In genomic region chr2:15359716-15360531, GRCh38 we compare ENCODE assay signal across 14 cellular contexts.
DNase-seq lines count a peak whose midpoint lies in the region; ATAC-seq and TF ChIP-seq lines count a peak whose summit lies in the region.
"Had no signal": no experiment of that assay in that cellular context is flagged by ENCODE, and none has a peak within 500 bp of the region (broad histone marks: within the 10 kb centered on the region; RNA-seq: fewer than 3 reads in every experiment).

No MANE protein-coding gene starts in this region.

- no peak overlapping the region for H3K4me3 Mint-ChIP-seq in activated CD4-positive, alpha-beta T cell treated with anti-CD3 and anti-CD28 coated beads, Interleukin-2, amount 10 ng/mL, durations not matched to agents 7 days and 5 days
- H3K4me3 Mint-ChIP-seq: activated naive CD4-positive, alpha-beta T cell treated with anti-CD3 and anti-CD28 coated beads, Interleukin-2, amount 50 U/mL, for 24 hours; neural crest cell; stimulated activated naive CD8-positive, alpha-beta T cell treated with anti-CD3 and anti-CD28 coated beads, Interleukin-15, amount 100 ng/mL, for 72 hours; T-cell had no signal

- CTCF ChIA-PET in activated CD4-positive, alpha-beta T cell treated with anti-CD3 and anti-CD28 coated beads, Interleukin-2, amount 10 ng/mL, durations not matched to agents 7 days and 5 days (lab: Charles Lee): no interaction called here

- H3K9me3 Mint-ChIP-seq in activated CD4-positive, alpha-beta T cell treated with anti-CD3 and anti-CD28 coated beads, Interleukin-2, amount 10 ng/mL, durations not matched to agents 7 days and 5 days: no peaks in the 10 kb centered on the region
- H3K9me3 Mint-ChIP-seq: activated naive CD4-positive, alpha-beta T cell treated with anti-CD3 and anti-CD28 coated beads, Interleukin-2, amount 50 U/mL, for 24 hours; neural crest cell; stimulated activated naive CD8-positive, alpha-beta T cell treated with anti-CD3 and anti-CD28 coated beads, Interleukin-15, amount 100 ng/mL, for 72 hours; T-cell had no signal

- no peak for ATAC-seq in GM21515 (IDR thresholded peaks at IDR 0.05; ENCODE audit: unreplicated experiment)
- ATAC-seq: stimulated activated naive CD8-positive, alpha-beta T cell treated with anti-CD3 and anti-CD28 coated beads, Interleukin-15, amount 100 ng/mL, for 72 hours; T-cell had no signal

- peaks cover 9% of the 10 kb centered on the region for H3K36me3 ChIP-seq in ACC112 (ENCODE audit: insufficient read depth, low read length)

- no peaks in the 10 kb centered on the region for H3K27me3 Mint-ChIP-seq in activated CD4-positive, alpha-beta T cell treated with anti-CD3 and anti-CD28 coated beads, Interleukin-2, amount 10 ng/mL, durations not matched to agents 7 days and 5 days
- H3K27me3 Mint-ChIP-seq: activated naive CD4-positive, alpha-beta T cell treated with anti-CD3 and anti-CD28 coated beads, Interleukin-2, amount 50 U/mL, for 24 hours; stimulated activated naive CD8-positive, alpha-beta T cell treated with anti-CD3 and anti-CD28 coated beads, Interleukin-15, amount 100 ng/mL, for 72 hours; T-cell had no signal

- H3K36me3 Mint-ChIP-seq in activated CD4-positive, alpha-beta T cell treated with anti-CD3 and anti-CD28 coated beads, Interleukin-2, amount 10 ng/mL, durations not matched to agents 7 days and 5 days (ENCODE audit: low read depth): peaks cover 33% of the 10 kb centered on the region

- TF ChIP-seq CTCF in GM13977 (IDR thresholded peaks at IDR 0.05; ENCODE audit: extremely low read depth, insufficient read depth, missing control alignments): no peak

- in situ Hi-C loops in GM13977 (cut with MboI; ENCODE audit: low pct_unique_long_range_greater_than_20kb, low sequenced_read_pairs, unreplicated experiment): no loop called here

- H3K27me3 ChIP-seq in ACC112 (ENCODE audit: insufficient read depth, low read length): no peaks in the 10 kb centered on the region

- H3K27ac Mint-ChIP-seq in activated CD4-positive, alpha-beta T cell treated with anti-CD3 and anti-CD28 coated beads, Interleukin-2, amount 10 ng/mL, durations not matched to agents 7 days and 5 days: no peak overlapping the region
- H3K27ac Mint-ChIP-seq: activated naive CD4-positive, alpha-beta T cell treated with anti-CD3 and anti-CD28 coated beads, Interleukin-2, amount 50 U/mL, for 24 hours; stimulated activated naive CD8-positive, alpha-beta T cell treated with anti-CD3 and anti-CD28 coated beads, Interleukin-15, amount 100 ng/mL, for 72 hours; T-cell had no signal

- POLR2A ChIA-PET in activated CD4-positive, alpha-beta T cell treated with anti-CD3 and anti-CD28 coated beads, Interleukin-2, amount 10 ng/mL, durations not matched to agents 7 days and 5 days (lab: Charles Lee): no interaction called here

- DNase-seq in HT1080 (ENCODE audit: low read depth): peak; percentile 93
- DNase-seq in astrocyte of the hippocampus (ENCODE audit: low read depth, low spot score): peak; percentile 65
- DNase-seq in iris pigment epithelial cell (ENCODE audit: low read depth): peak; percentile 94
- DNase-seq in GM13977 (ENCODE audit: low spot score): no peak
- no peak for DNase-seq in NCI-H1436 (lab: John Stamatoyannopoulos, UW)
- no peak for DNase-seq in activated CD4-positive, alpha-beta T cell treated with anti-CD3 and anti-CD28 coated beads, Interleukin-2, amount 10 ng/mL, durations not matched to agents 7 days and 5 days
- DNase-seq: H7; NCI-H82; stimulated activated naive CD8-positive, alpha-beta T cell treated with anti-CD3 and anti-CD28 coated beads, Interleukin-15, amount 100 ng/mL, for 72 hours; T-cell had no signal

- peak overlapping the region; percentile 91 for H3K27ac ChIP-seq in ACC112 (ENCODE audit: low read depth, low read length)

- peak overlapping the region; percentile 53; the same call in 1 of the 2 replicates for H3K4me3 ChIP-seq in ACC112 (ENCODE audit: low read depth, low read length)

- H3K4me1 Mint-ChIP-seq in activated CD4-positive, alpha-beta T cell treated with anti-CD3 and anti-CD28 coated beads, Interleukin-2, amount 10 ng/mL, durations not matched to agents 7 days and 5 days: no peaks in the 10 kb centered on the region
- H3K4me1 Mint-ChIP-seq: activated naive CD4-positive, alpha-beta T cell treated with anti-CD3 and anti-CD28 coated beads, Interleukin-2, amount 50 U/mL, for 24 hours; neural crest cell; stimulated activated naive CD8-positive, alpha-beta T cell treated with anti-CD3 and anti-CD28 coated beads, Interleukin-15, amount 100 ng/mL, for 72 hours; T-cell had no signal

- peaks cover 2% of the 10 kb centered on the region for H3K79me2 ChIP-seq in ACC112 (ENCODE audit: control insufficient read depth, insufficient read depth, low read length, unreplicated experiment)

- H2AFZ ChIP-seq in ACC112 (ENCODE audit: low read length, unreplicated experiment): no peak overlapping the region

- H3K4me1 ChIP-seq in ACC112 (ENCODE audit: control insufficient read depth, insufficient read depth, low read length, unreplicated experiment): peaks cover 36% of the 10 kb centered on the region

Comparison
In these comparisons a context has a peak if more than half of its experiments do, and no peak if none do; other contexts are left out.
1. DNase-seq: peak in HT1080 (single experiment), astrocyte of the hippocampus (single experiment) and iris pigment epithelial cell (single experiment); none in GM13977 (single experiment), NCI-H1436 (single experiment) and activated CD4-positive, alpha-beta T cell treated with anti-CD3 and anti-CD28 coated beads, Interleukin-2, amount 10 ng/mL, durations not matched to agents 7 days and 5 days (single experiment).